In genomic region chr5:111772456-111772855, GRCh38 we compare ENCODE assay signal across 17 cellular contexts. TPM values are rescaled to one million over a fixed set of nuclear protein-coding genes. Genes with fewer than 3 reads are reported as not detected.
DNase-seq lines count a peak whose midpoint lies in the region; ATAC-seq, FAIRE-seq and TF ChIP-seq lines count a peak whose summit lies in the region.
"Had no signal": no experiment of that assay in that cellular context is flagged by ENCODE, and none has a peak within 500 bp of the region (broad histone marks: within the 10 kb centered on the region; RNA-seq: fewer than 3 reads in every experiment).

No MANE protein-coding gene starts in this region.

- H3K27me3 ChIP-seq in osteoblast (ENCODE audit: insufficient read depth, low read length) = no peaks in the 10 kb centered on the region
- H3K27me3 ChIP-seq: left lung, tibial artery had no signal

- no peaks in the 10 kb centered on the region for H3K36me3 Mint-ChIP-seq in stimulated activated memory B cell treated with anti-CD40 and anti-IgM and Interleukin-4, amounts not matched to agents 10 μg/mL and 1 μg/mL and 100 μg/mL, for 72 hours
- H3K36me3 Mint-ChIP-seq: activated naive CD8-positive, alpha-beta T cell treated with anti-CD3 and anti-CD28 coated beads for 36 hours; naive B cell had no signal

- H3K4me2 ChIP-seq in A549 (no peak overlapping the region), osteoblast (ENCODE audit: insufficient read depth, low read length) (no peak overlapping the region)

- H4K20me1 ChIP-seq in osteoblast (ENCODE audit: insufficient read depth, low read length) = no peaks in the 10 kb centered on the region

- 44% methylated on average over 5 of the region's 5 CpGs for WGBS in A549 (ENCODE audit: missing lambda C conversion rate)
- WGBS in lower leg skin, 2 donors = 56 to 57% methylated on average over 5 of the region's 5 CpGs

- no peak overlapping the region for H2AFZ ChIP-seq in osteoblast (ENCODE audit: low read length)

- POLR2A ChIA-PET in A549 (lab: Yijun Ruan, JAX) = interaction anchor here (1.0 kb wide), 1 partner anchor 14 kb away, joined by 3 read pairs; no protein-coding TSS in a partner anchor

- peak; percentile 41 to 43; a peak in 2 of 6 replicates for ATAC-seq in A549
- no peak for ATAC-seq in stimulated activated memory B cell treated with anti-CD40 and anti-IgM and Interleukin-4, amounts not matched to agents 10 μg/mL and 1 μg/mL and 100 μg/mL, for 72 hours
- ATAC-seq: left lung had no signal

- no peaks in the 10 kb centered on the region for H3K4me1 Mint-ChIP-seq in stimulated activated memory B cell treated with anti-CD40 and anti-IgM and Interleukin-4, amounts not matched to agents 10 μg/mL and 1 μg/mL and 100 μg/mL, for 72 hours
- H3K4me1 Mint-ChIP-seq: activated naive CD8-positive, alpha-beta T cell treated with anti-CD3 and anti-CD28 coated beads for 36 hours; B cell had no signal

- H3K9me3 ChIP-seq in A549 = no peaks in the 10 kb centered on the region
- no peaks in the 10 kb centered on the region for H3K9me3 ChIP-seq in osteoblast (ENCODE audit: low read depth, low read length)
- H3K9me3 ChIP-seq: left lung, tibial artery had no signal

- DNase-seq in A549 (ENCODE audit: low read depth in 1 of 2, low spot score in 1 of 2) (peak; percentile 12 to 33), DMS53 treated with DMSO at 0.1 percent for 48 hours (lab: John Stamatoyannopoulos, UW; ENCODE audit: unreplicated experiment) (peak; percentile 32), NCI-H146 treated with DMSO at 0.1 percent for 48 hours (lab: John Stamatoyannopoulos, UW; ENCODE audit: unreplicated experiment) (peak; percentile 28), fibroblast of the aortic adventitia (ENCODE audit: low read depth) (no peak), nucleus accumbens (lab: John Stamatoyannopoulos, UW) (no peak), osteoblast (ENCODE audit: insufficient read length, low spot score, missing footprints) (no peak), lower leg skin (ENCODE audit: low spot score in 2 of 2) (no peak)
- DNase-seq: activated CD4-positive, alpha-beta T cell treated with anti-CD3 and anti-CD28 coated beads for 1 hour; activated naive CD8-positive, alpha-beta T cell treated with anti-CD3 and anti-CD28 coated beads for 36 hours; caudate nucleus; left lung; naive B cell; NCI-H1694; stimulated activated CD8-positive, alpha-beta memory T cell treated with anti-CD3 and anti-CD28 coated beads, Interleukin-4, amount 100 ng/mL, for 48 hours; tibial artery had no signal

- no peak for FAIRE-seq in A549 (lab: Jason Lieb, UNC)

- no peaks in the 10 kb centered on the region for H3K36me3 ChIP-seq in osteoblast (ENCODE audit: insufficient read depth, low read length)
- H3K36me3 ChIP-seq: left lung, tibial artery had no signal

- TF ChIP-seq EP300 in A549 (IDR thresholded peaks at IDR 0.05) = no peak

- H3K27me3 Mint-ChIP-seq in stimulated activated memory B cell treated with anti-CD40 and anti-IgM and Interleukin-4, amounts not matched to agents 10 μg/mL and 1 μg/mL and 100 μg/mL, for 72 hours = peaks cover 26% of the 10 kb centered on the region

- no peak for TF ChIP-seq RAD21 in A549 (conservative IDR thresholded peaks at IDR 0.05 in 1 of 2, IDR thresholded peaks at IDR 0.05 in 1 of 2)

- no peak overlapping the region for H3K27ac Mint-ChIP-seq in stimulated activated memory B cell treated with anti-CD40 and anti-IgM and Interleukin-4, amounts not matched to agents 10 μg/mL and 1 μg/mL and 100 μg/mL, for 72 hours
- H3K27ac Mint-ChIP-seq: activated naive CD8-positive, alpha-beta T cell treated with anti-CD3 and anti-CD28 coated beads for 36 hours; B cell; naive B cell had no signal

- H3K79me2 ChIP-seq in osteoblast (ENCODE audit: insufficient read depth, low read length) = no peaks in the 10 kb centered on the region

- TF ChIP-seq POLR2A in A549 (IDR thresholded peaks at IDR 0.05; ENCODE audit: low read length) (no peak), lower leg skin (IDR thresholded peaks at IDR 0.05) (no peak)

- H3K4me1 ChIP-seq in A549 = peaks cover 5% of the 10 kb centered on the region; the same call in 2 of the 3 replicates
- H3K4me1 ChIP-seq in osteoblast (ENCODE audit: insufficient read depth, low read length) = peaks cover 14% of the 10 kb centered on the region

- peaks cover 6% of the 10 kb centered on the region for H3K9me3 Mint-ChIP-seq in stimulated activated memory B cell treated with anti-CD40 and anti-IgM and Interleukin-4, amounts not matched to agents 10 μg/mL and 1 μg/mL and 100 μg/mL, for 72 hours
- H3K9me3 Mint-ChIP-seq: activated naive CD8-positive, alpha-beta T cell treated with anti-CD3 and anti-CD28 coated beads for 36 hours had no signal

- intact Hi-C loops in lower leg skin (cut with DNase I; ENCODE audit: low total_unique reads) = no loop called here

- no peak overlapping the region for H3K4me3 Mint-ChIP-seq in stimulated activated memory B cell treated with anti-CD40 and anti-IgM and Interleukin-4, amounts not matched to agents 10 μg/mL and 1 μg/mL and 100 μg/mL, for 72 hours
- H3K4me3 Mint-ChIP-seq: activated naive CD8-positive, alpha-beta T cell treated with anti-CD3 and anti-CD28 coated beads for 36 hours; B cell; naive B cell had no signal

- CTCF ChIA-PET in A549 (lab: Yijun Ruan, JAX) = interaction anchor here (0.8 kb wide), 1 partner anchor 9 kb away, joined by 3 read pairs; no protein-coding TSS in a partner anchor

- H3K27ac ChIP-seq in A549 (no peak overlapping the region), osteoblast (ENCODE audit: low read depth, low read length) (no peak overlapping the region)
- H3K27ac ChIP-seq: left lung, tibial artery had no signal

- TF ChIP-seq CTCF in A549 (IDR thresholded peaks at IDR 0.05) = no peak
- peak; percentile 3 for TF ChIP-seq CTCF in fibroblast of the aortic adventitia (IDR thresholded peaks at IDR 0.05; ENCODE audit: insufficient read depth, low read length)
- TF ChIP-seq CTCF in osteoblast (IDR thresholded peaks at IDR 0.05; ENCODE audit: extremely low read depth, low read depth, low read length) = no peak
- no peak for TF ChIP-seq CTCF in lower leg skin (IDR thresholded peaks at IDR 0.05)

- H3K4me3 ChIP-seq in A549 (no peak overlapping the region), fibroblast of the aortic adventitia (ENCODE audit: low read depth, low read length) (no peak overlapping the region), osteoblast (ENCODE audit: insufficient read depth, low read length) (no peak overlapping the region), lower leg skin (ENCODE audit: low read depth, poor library complexity, severe bottlenecking) (no peak overlapping the region)
- H3K4me3 ChIP-seq: left lung, tibial artery had no signal

TF ChIP-seq in A549, 52 proteins besides CTCF, POLR2A, EP300 and RAD21:
- TF ChIP-seq GATA3 (IDR thresholded peaks at IDR 0.05; ENCODE audit: borderline replicate concordance) (no peak), KDM5A (IDR thresholded peaks at IDR 0.05) (no peak), NFE2L2 (conservative IDR thresholded peaks at IDR 0.05; ENCODE audit: low read length) (no peak)

RNA-seq across cellular contexts. Expression of gene NREP, which starts 15.5 kb away (rescaled TPM):
- polyA plus RNA-seq in A549 (2011; rRNA removed) = 24.5 and 28.1 TPM in 2 replicates
- polyA plus RNA-seq in A549 (2012; cell fraction: cytosol; rRNA removed) = 6.0 and 6.8 TPM in 2 replicates
- polyA plus RNA-seq in A549 (2012; cell fraction: nucleus; rRNA removed) = 3.1 and 5.9 TPM in 2 replicates
- 6.3 to 11.0 TPM (median 8.7 TPM) in 3 replicates for polyA plus RNA-seq in A549 (2017; fragmentation: RNase III; extraction: RNeasy Plus Mini Kit Qiagen cat#74134 plus additional on column Dnase treatment)
- 13.5 and 13.6 TPM in 2 replicates for polyA minus RNA-seq in A549 (2011; rRNA and poly(A)+ RNA removed)
- total RNA-seq in fibroblast of the aortic adventitia (ENCODE audit: low replicate concordance) = 42.0 and 102 TPM in 2 replicates
- 150 and 182 TPM in 2 replicates for total RNA-seq in osteoblast
- 1 to 10 TPM; 2.2 to 7.3 (median 2.4) TPM for total RNA-seq in lower leg skin

Comparison
In these comparisons a context has a peak if more than half of its experiments do, and no peak if none do; other contexts are left out.
1. DNase-seq: peak in A549 (2 of 2), DMS53 treated with DMSO at 0.1 percent for 48 hours (single experiment) and NCI-H146 treated with DMSO at 0.1 percent for 48 hours (single experiment); none in fibroblast of the aortic adventitia (single experiment), nucleus accumbens (0 of 56), osteoblast (single experiment) and lower leg skin (0 of 2).